Comparison of ENCODE assay signal across 26 cellular contexts in genomic region chr17:46037722-46038255, GRCh38. TPM values are rescaled to one million over a fixed set of nuclear protein-coding genes. Genes with fewer than 3 reads are reported as not detected.
DNase-seq lines count a peak whose midpoint lies in the region; ATAC-seq and TF ChIP-seq lines count a peak whose summit lies in the region.
"Had no signal": no experiment of that assay in that cellular context is flagged by ENCODE, and none has a peak within 500 bp of the region (broad histone marks: within the 10 kb centered on the region; RNA-seq: fewer than 3 reads in every experiment).

No MANE protein-coding gene starts in this region.

- H3K9ac ChIP-seq in MM.1S (ENCODE audit: low read length), result no peak overlapping the region
- H3K9ac ChIP-seq: BLaER1 had no signal

- H3K4me1 ChIP-seq in Caco-2, result no peaks in the 10 kb centered on the region
- H3K4me1 ChIP-seq in MM.1S (ENCODE audit: low read length), result peaks cover 28% of the 10 kb centered on the region
- H3K4me1 ChIP-seq: BLaER1 had no signal

- no peak overlapping the region for H3K4me3 Mint-ChIP-seq in activated naive CD4-positive, alpha-beta T cell treated with anti-CD3 and anti-CD28 coated beads, Interleukin-2, amount 50 U/mL, for 24 hours
- no peak overlapping the region for H3K4me3 Mint-ChIP-seq in activated CD8-positive, alpha-beta T cell treated with anti-CD3 and anti-CD28 coated beads for 36 hours
- H3K4me3 Mint-ChIP-seq in endothelial cell (ENCODE audit: unreplicated experiment) (peak overlapping the region; percentile 73), Caco-2 (ENCODE audit: unreplicated experiment) (no peak overlapping the region)
- H3K4me3 Mint-ChIP-seq: stimulated activated naive CD8-positive, alpha-beta T cell treated with anti-CD3 and anti-CD28 coated beads, Interleukin-15, amount 100 ng/mL, for 72 hours had no signal

- H3K9me3 ChIP-seq in Caco-2 (no peaks in the 10 kb centered on the region), MM.1S (replicated peaks; ENCODE audit: insufficient read depth, low read length) (no peaks in the 10 kb centered on the region)
- H3K9me3 ChIP-seq: BLaER1, transverse colon had no signal

- TF ChIP-seq CTCF in activated CD8-positive, alpha-beta T cell treated with anti-CD3 and anti-CD28 coated beads for 36 hours (IDR thresholded peaks at IDR 0.05), result no peak
- TF ChIP-seq CTCF in endothelial cell (IDR thresholded peaks at IDR 0.05; ENCODE audit: unreplicated experiment) (no peak), Caco-2 (IDR thresholded peaks at IDR 0.05; ENCODE audit: insufficient read depth in 1 of 2, low read depth in 1 of 2, low read length in 1 of 2, severe bottlenecking in 1 of 2, unreplicated experiment in 1 of 2) (no peak), MM.1S (IDR thresholded peaks at IDR 0.05; ENCODE audit: low read length) (no peak)

- no peak overlapping the region for H3K4me3 ChIP-seq in Caco-2 (ENCODE audit: low read depth, low read length)
- H3K4me3 ChIP-seq in MM.1S (ENCODE audit: low read length), result no peak overlapping the region
- H3K4me3 ChIP-seq: BLaER1, dorsolateral prefrontal cortex, transverse colon had no signal

- H3K27me3 ChIP-seq in Caco-2 (replicated peaks; ENCODE audit: control insufficient read depth, insufficient read depth, low read length) (no peaks in the 10 kb centered on the region), MM.1S (replicated peaks; ENCODE audit: insufficient read depth, low read length) (no peaks in the 10 kb centered on the region)
- H3K27me3 ChIP-seq: BLaER1, dorsolateral prefrontal cortex, transverse colon had no signal

- peaks cover 13% of the 10 kb centered on the region for H3K36me3 ChIP-seq in Caco-2 (ENCODE audit: control insufficient read depth, insufficient read depth, low read length)
- H3K36me3 ChIP-seq in MM.1S (replicated peaks; ENCODE audit: insufficient read depth, low read length), result 0 out of 2 replicates have a peak, but pooled peaks cover 8% of the 10 kb centered on the region

- H3K4me2 ChIP-seq in MM.1S (ENCODE audit: low read depth, low read length), result no peak overlapping the region
- H3K4me2 ChIP-seq: BLaER1 had no signal

- CTCF ChIA-PET in activated CD8-positive, alpha-beta T cell treated with anti-CD3 and anti-CD28 coated beads for 36 hours (lab: Charles Lee), result interaction anchor here (0.7 to 3.5 kb wide), 4 partner anchors 13 to 175 kb away, joined by 3 to 20 read pairs (median 6); partner anchors contain the start of gene KANSL1
- CTCF ChIA-PET in Caco-2 (lab: Charles Lee), result interaction anchor here (0.7 kb wide), 1 partner anchor 155 kb away, joined by 4 read pairs; the partner anchor contains the start of gene KANSL1

- peak overlapping the region; percentile 66 for H3K27ac Mint-ChIP-seq in activated naive CD4-positive, alpha-beta T cell treated with anti-CD3 and anti-CD28 coated beads, Interleukin-2, amount 50 U/mL, for 24 hours
- H3K27ac Mint-ChIP-seq in activated naive CD4-positive, alpha-beta T cell treated with anti-CD3 and anti-CD28 coated beads, Interleukin-2, amount 50 U/mL, for 72 hours, result no peak overlapping the region
- H3K27ac Mint-ChIP-seq in activated CD8-positive, alpha-beta T cell treated with anti-CD3 and anti-CD28 coated beads for 36 hours, result peak overlapping the region; percentile 19
- H3K27ac Mint-ChIP-seq in endothelial cell (ENCODE audit: unreplicated experiment), result peak overlapping the region; percentile 21
- H3K27ac Mint-ChIP-seq in Caco-2 (ENCODE audit: unreplicated experiment), result no peak overlapping the region

- H3K27ac ChIP-seq in MM.1S (ENCODE audit: low read length), result no peak overlapping the region
- H3K27ac ChIP-seq: BLaER1, transverse colon had no signal

- H3K9me3 Mint-ChIP-seq in activated naive CD4-positive, alpha-beta T cell treated with anti-CD3 and anti-CD28 coated beads, Interleukin-2, amount 50 U/mL, for 24 hours, result no peaks in the 10 kb centered on the region
- no peaks in the 10 kb centered on the region for H3K9me3 Mint-ChIP-seq in activated naive CD4-positive, alpha-beta T cell treated with anti-CD3 and anti-CD28 coated beads, Interleukin-2, amount 50 U/mL, for 72 hours
- H3K9me3 Mint-ChIP-seq in activated CD8-positive, alpha-beta T cell treated with anti-CD3 and anti-CD28 coated beads for 36 hours, result no peaks in the 10 kb centered on the region
- H3K9me3 Mint-ChIP-seq in endothelial cell (ENCODE audit: unreplicated experiment) (no peaks in the 10 kb centered on the region), Caco-2 (ENCODE audit: unreplicated experiment) (no peaks in the 10 kb centered on the region)
- H3K9me3 Mint-ChIP-seq: stimulated activated naive CD8-positive, alpha-beta T cell treated with anti-CD3 and anti-CD28 coated beads, Interleukin-15, amount 100 ng/mL, for 72 hours had no signal

- no peak for DNase-seq in activated naive CD4-positive, alpha-beta T cell treated with anti-CD3 and anti-CD28 coated beads, Interleukin-2, amount 50 U/mL, for 72 hours (ENCODE audit: low spot score in 2 of 2)
- DNase-seq in activated CD8-positive, alpha-beta T cell treated with anti-CD3 and anti-CD28 coated beads for 36 hours, result no peak
- DNase-seq in endothelial cell (ENCODE audit: low spot score) (no peak), Caco-2 (no peak), mesenteric fat pad (ENCODE audit: low spot score) (no peak), CD1c-positive myeloid dendritic cell (ENCODE audit: extremely low spot score) (no peak), MM.1S (no peak)
- DNase-seq: activated effector memory CD4-positive, alpha-beta T cell treated with Interleukin-2 at 50 U/mL for 16 hours; central memory CD4-positive, alpha-beta T cell; NCI-H1105; NCI-H2029; NCI-H2227 treated with DMSO at 0.1 percent for 48 hours; OCI-M1; stimulated activated CD4-positive, alpha-beta T cell treated with anti-CD3 and anti-CD28 coated beads, Interleukin-1b, Interleukin-23, amount 100 ng/mL, for 48 hours; stimulated activated naive CD8-positive, alpha-beta T cell treated with anti-CD3 and anti-CD28 coated beads, Interleukin-15, amount 100 ng/mL, for 72 hours; SW 1271; transverse colon had no signal

- intact Hi-C loops in activated CD8-positive, alpha-beta T cell treated with anti-CD3 and anti-CD28 coated beads for 36 hours (cut with micrococcal nuclease), result no loop called here
- intact Hi-C loops in Caco-2 (cut with micrococcal nuclease; ENCODE audit: unreplicated experiment), result no loop called here

- no peaks in the 10 kb centered on the region for H3K27me3 Mint-ChIP-seq in activated naive CD4-positive, alpha-beta T cell treated with anti-CD3 and anti-CD28 coated beads, Interleukin-2, amount 50 U/mL, for 24 hours
- H3K27me3 Mint-ChIP-seq in activated CD8-positive, alpha-beta T cell treated with anti-CD3 and anti-CD28 coated beads for 36 hours, result no peaks in the 10 kb centered on the region
- H3K27me3 Mint-ChIP-seq in endothelial cell (ENCODE audit: unreplicated experiment) (peaks cover 5% of the 10 kb centered on the region), Caco-2 (ENCODE audit: insufficient read depth, unreplicated experiment) (no peaks in the 10 kb centered on the region)
- H3K27me3 Mint-ChIP-seq: stimulated activated naive CD8-positive, alpha-beta T cell treated with anti-CD3 and anti-CD28 coated beads, Interleukin-15, amount 100 ng/mL, for 72 hours had no signal

- peaks cover 15% of the 10 kb centered on the region for H3K36me3 Mint-ChIP-seq in activated naive CD4-positive, alpha-beta T cell treated with anti-CD3 and anti-CD28 coated beads, Interleukin-2, amount 50 U/mL, for 24 hours
- peaks cover 7 to 11% of the 10 kb centered on the region in 2 donors for H3K36me3 Mint-ChIP-seq in activated naive CD4-positive, alpha-beta T cell treated with anti-CD3 and anti-CD28 coated beads, Interleukin-2, amount 50 U/mL, for 72 hours
- H3K36me3 Mint-ChIP-seq in activated CD8-positive, alpha-beta T cell treated with anti-CD3 and anti-CD28 coated beads for 36 hours (ENCODE audit: low read depth), result peaks cover 48% of the 10 kb centered on the region
- H3K36me3 Mint-ChIP-seq in endothelial cell (ENCODE audit: low read depth, unreplicated experiment) (peaks cover 58% of the 10 kb centered on the region), Caco-2 (ENCODE audit: insufficient read depth, unreplicated experiment) (peaks cover 85% of the 10 kb centered on the region)

- H3F3A ChIP-seq in MM.1S (ENCODE audit: insufficient read depth, low read length), result peaks cover 15% of the 10 kb centered on the region

- H4K20me1 ChIP-seq in MM.1S (ENCODE audit: insufficient read depth, low read length), result peaks cover 4% of the 10 kb centered on the region; the same call in 1 of the 2 replicates

- POLR2A ChIA-PET in activated CD8-positive, alpha-beta T cell treated with anti-CD3 and anti-CD28 coated beads for 36 hours (lab: Charles Lee), result interaction anchor here (1.1 kb wide), 1 partner anchor 118 kb away, joined by 3 read pairs; no protein-coding TSS in a partner anchor
- POLR2A ChIA-PET in Caco-2 (lab: Charles Lee), result no interaction called here

- H2AFZ ChIP-seq in MM.1S (ENCODE audit: low read length), result no peak overlapping the region

- no peaks in the 10 kb centered on the region for H3K9me2 ChIP-seq in MM.1S (replicated peaks; ENCODE audit: insufficient read depth, low read length)

- no TSS peak for BruUV-seq in Caco-2 (replicated peaks; lab: Mats Ljungman, UMichigan)

- H3K79me2 ChIP-seq in MM.1S (ENCODE audit: low read length), result no peaks in the 10 kb centered on the region

- peaks cover 4% of the 10 kb centered on the region for H3K4me1 Mint-ChIP-seq in activated naive CD4-positive, alpha-beta T cell treated with anti-CD3 and anti-CD28 coated beads, Interleukin-2, amount 50 U/mL, for 24 hours
- peaks cover 15% of the 10 kb centered on the region for H3K4me1 Mint-ChIP-seq in activated CD8-positive, alpha-beta T cell treated with anti-CD3 and anti-CD28 coated beads for 36 hours (ENCODE audit: low read depth)
- H3K4me1 Mint-ChIP-seq in endothelial cell (ENCODE audit: unreplicated experiment) (peaks cover 5% of the 10 kb centered on the region), Caco-2 (ENCODE audit: low read depth, unreplicated experiment) (no peaks in the 10 kb centered on the region)

- ATAC-seq in activated naive CD4-positive, alpha-beta T cell treated with anti-CD3 and anti-CD28 coated beads, Interleukin-2, amount 50 U/mL, for 72 hours, result no peak
- ATAC-seq in activated CD8-positive, alpha-beta T cell treated with anti-CD3 and anti-CD28 coated beads for 36 hours, result no peak
- ATAC-seq: activated CD4-positive, CD25-positive, alpha-beta regulatory T cell treated with anti-CD3 and anti-CD28 coated beads, Interleukin-2, amount 50 U/mL, for 24 hours; Right ventricle myocardium inferior; stimulated activated naive CD8-positive, alpha-beta T cell treated with anti-CD3 and anti-CD28 coated beads, Interleukin-15, amount 100 ng/mL, for 72 hours had no signal

RNA-seq across cellular contexts. Expression of gene STH, which starts 38.7 kb away (rescaled TPM):
- not detected for total RNA-seq in activated naive CD4-positive, alpha-beta T cell treated with anti-CD3 and anti-CD28 coated beads, Interleukin-2, amount 50 U/mL, for 72 hours
- total RNA-seq in activated CD8-positive, alpha-beta T cell treated with anti-CD3 and anti-CD28 coated beads for 36 hours, result not detected
- not detected for total RNA-seq in endothelial cell (ENCODE audit: unreplicated experiment)
- not detected in 2 replicates for total RNA-seq in Caco-2 (2022)
- total RNA-seq in mesenteric fat pad, result not detected
- total RNA-seq: fibroblast of villous mesenchyme, lower leg skin, pulmonary artery endothelial cell, Right ventricle myocardium inferior, skeletal muscle tissue, transverse colon had no signal

Comparison
In these comparisons a context has a peak if more than half of its experiments do, and no peak if none do; other contexts are left out.
1. H3K27ac Mint-ChIP-seq: peak in activated naive CD4-positive, alpha-beta T cell treated with anti-CD3 and anti-CD28 coated beads, Interleukin-2, amount 50 U/mL, for 24 hours (single experiment), activated CD8-positive, alpha-beta T cell treated with anti-CD3 and anti-CD28 coated beads for 36 hours (single experiment) and endothelial cell (single experiment); none in activated naive CD4-positive, alpha-beta T cell treated with anti-CD3 and anti-CD28 coated beads, Interleukin-2, amount 50 U/mL, for 72 hours (0 of 2) and Caco-2 (single experiment).